ENCODE assay signal across 1 cellular context in the genomic region with DNA sequence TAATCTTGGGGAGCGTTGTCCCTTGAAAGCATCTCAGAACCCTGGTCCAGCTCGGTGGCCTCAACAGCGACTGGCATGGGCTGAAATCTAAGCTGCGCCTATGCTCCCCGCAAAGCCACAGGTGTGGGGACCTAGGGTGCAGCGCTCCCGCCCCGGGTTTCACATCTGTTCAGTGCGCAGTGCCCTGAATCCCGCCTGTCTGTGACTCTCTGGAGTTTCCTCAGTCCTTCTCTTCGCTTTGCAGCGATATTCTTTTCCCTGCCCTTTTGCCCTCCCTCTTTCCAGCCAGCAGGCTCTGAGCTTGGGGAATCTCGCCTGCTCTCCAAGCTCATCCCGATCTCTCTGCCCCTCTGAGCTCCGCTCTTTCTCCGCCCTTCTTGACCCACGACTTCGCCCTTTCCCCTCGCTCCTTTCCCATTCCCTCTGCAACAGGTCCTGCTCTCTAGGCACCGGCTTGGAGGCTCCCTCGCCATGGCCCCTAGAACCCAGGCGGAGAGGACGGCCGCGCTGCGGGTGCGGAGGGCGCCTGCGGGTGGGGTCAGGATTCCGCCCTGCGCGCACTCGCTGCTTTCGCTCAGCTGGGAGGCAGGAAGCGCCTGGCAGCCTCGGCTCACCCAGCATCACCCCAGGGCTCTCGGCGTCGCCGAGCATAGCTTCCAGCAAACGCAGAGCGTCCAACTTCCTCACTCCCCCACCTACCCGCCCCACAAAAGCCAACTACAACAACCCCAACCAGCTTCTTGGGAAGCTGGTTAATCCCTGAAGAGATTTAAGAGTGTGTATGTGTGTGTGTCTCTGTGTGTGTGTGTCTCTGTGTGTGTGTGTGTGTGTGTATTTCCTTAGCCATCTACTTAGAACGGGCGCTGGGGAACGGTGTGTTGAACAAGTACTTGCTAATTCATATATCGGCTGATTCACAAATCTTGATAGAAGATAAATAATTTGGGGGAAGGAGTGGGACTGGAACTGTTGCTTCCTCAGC.
TF ChIP-seq lines count a peak whose summit lies in the region.

No MANE protein-coding gene starts in this region.

TF ChIP-seq in neural cell, 6 proteins besides CTCF, POLR2A, EP300 and RAD21:
- no peak for TF ChIP-seq POLR2AphosphoS5 (IDR thresholded peaks at IDR 0.05)
- TF ChIP-seq EZH2 (IDR thresholded peaks at IDR 0.05; ENCODE audit: borderline replicate concordance, insufficient read depth, low read length, poor library complexity, severe bottlenecking) = peak; percentile 33
- TF ChIP-seq, protein P1, sequence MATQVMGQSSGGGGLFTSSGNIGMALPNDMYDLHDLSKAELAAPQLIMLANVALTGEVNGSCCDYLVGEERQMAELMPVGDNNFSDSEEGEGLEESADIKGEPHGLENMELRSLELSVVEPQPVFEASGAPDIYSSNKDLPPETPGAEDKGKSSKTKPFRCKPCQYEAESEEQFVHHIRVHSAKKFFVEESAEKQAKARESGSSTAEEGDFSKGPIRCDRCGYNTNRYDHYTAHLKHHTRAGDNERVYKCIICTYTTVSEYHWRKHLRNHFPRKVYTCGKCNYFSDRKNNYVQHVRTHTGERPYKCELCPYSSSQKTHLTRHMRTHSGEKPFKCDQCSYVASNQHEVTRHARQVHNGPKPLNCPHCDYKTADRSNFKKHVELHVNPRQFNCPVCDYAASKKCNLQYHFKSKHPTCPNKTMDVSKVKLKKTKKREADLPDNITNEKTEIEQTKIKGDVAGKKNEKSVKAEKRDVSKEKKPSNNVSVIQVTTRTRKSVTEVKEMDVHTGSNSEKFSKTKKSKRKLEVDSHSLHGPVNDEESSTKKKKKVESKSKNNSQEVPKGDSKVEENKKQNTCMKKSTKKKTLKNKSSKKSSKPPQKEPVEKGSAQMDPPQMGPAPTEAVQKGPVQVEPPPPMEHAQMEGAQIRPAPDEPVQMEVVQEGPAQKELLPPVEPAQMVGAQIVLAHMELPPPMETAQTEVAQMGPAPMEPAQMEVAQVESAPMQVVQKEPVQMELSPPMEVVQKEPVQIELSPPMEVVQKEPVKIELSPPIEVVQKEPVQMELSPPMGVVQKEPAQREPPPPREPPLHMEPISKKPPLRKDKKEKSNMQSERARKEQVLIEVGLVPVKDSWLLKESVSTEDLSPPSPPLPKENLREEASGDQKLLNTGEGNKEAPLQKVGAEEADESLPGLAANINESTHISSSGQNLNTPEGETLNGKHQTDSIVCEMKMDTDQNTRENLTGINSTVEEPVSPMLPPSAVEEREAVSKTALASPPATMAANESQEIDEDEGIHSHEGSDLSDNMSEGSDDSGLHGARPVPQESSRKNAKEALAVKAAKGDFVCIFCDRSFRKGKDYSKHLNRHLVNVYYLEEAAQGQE (IDR thresholded peaks at IDR 0.05; ENCODE audit: borderline replicate concordance) = no peak
- no peak for TF ChIP-seq MXI1 (conservative IDR thresholded peaks at IDR 0.05; ENCODE audit: poor library complexity, severe bottlenecking)
- no peak for TF ChIP-seq TAF1 (IDR thresholded peaks at IDR 0.05; ENCODE audit: low read depth)
- no peak for TF ChIP-seq SMC3 (conservative IDR thresholded peaks at IDR 0.05; ENCODE audit: poor library complexity)
